Comparison of ENCODE assay signal across 8 cellular contexts in genomic region chr4:130336585-130337217, GRCh38.
DNase-seq lines count a peak whose midpoint lies in the region; ATAC-seq and TF ChIP-seq lines count a peak whose summit lies in the region.

No MANE protein-coding gene starts in this region.

- DNase-seq in AG08396 (ENCODE audit: low spot score), result peak; percentile 2
- DNase-seq in RWPE2 (ENCODE audit: low spot score), result no peak
- DNase-seq in kidney epithelial cell (ENCODE audit: low read depth), result no peak
- no peak for DNase-seq in sigmoid colon
- no peak for DNase-seq in NCI-H69 (lab: John Stamatoyannopoulos, UW)
- DNase-seq in GOT3 (lab: John Stamatoyannopoulos, UW), result no peak

- H3K27ac ChIP-seq in RWPE2 (ENCODE audit: poor library complexity, severe bottlenecking) (no peak overlapping the region), sigmoid colon (no peak overlapping the region)

- no peak overlapping the region for H3K4me3 ChIP-seq in RWPE2 (ENCODE audit: severe bottlenecking)
- no peak overlapping the region for H3K4me3 ChIP-seq in kidney epithelial cell (ENCODE audit: low read depth, low read length)
- H3K4me3 ChIP-seq in sigmoid colon, result no peak overlapping the region

- H3K36me3 ChIP-seq in RWPE2 (ENCODE audit: low read depth) (no peaks in the 10 kb centered on the region), kidney epithelial cell (ENCODE audit: control insufficient read depth, insufficient read depth, low read length) (no peaks in the 10 kb centered on the region), sigmoid colon (no peaks in the 10 kb centered on the region)

- intact Hi-C loops in sigmoid colon (cut with DNase I), result no loop called here

- no peaks in the 10 kb centered on the region for H3K9me3 ChIP-seq in RWPE2 (ENCODE audit: severe bottlenecking)
- no peaks in the 10 kb centered on the region for H3K9me3 ChIP-seq in sigmoid colon

- no peak for TF ChIP-seq EP300 in sigmoid colon (IDR thresholded peaks at IDR 0.05)

- H3K4me1 ChIP-seq in RWPE2 (ENCODE audit: insufficient read depth, poor library complexity, severe bottlenecking) (no peaks in the 10 kb centered on the region), sigmoid colon (no peaks in the 10 kb centered on the region)

- TF ChIP-seq CTCF in RWPE2 (IDR thresholded peaks at IDR 0.05; ENCODE audit: poor library complexity, severe bottlenecking), result peak; percentile 81
- TF ChIP-seq CTCF in kidney epithelial cell (IDR thresholded peaks at IDR 0.05; ENCODE audit: insufficient read depth, low read length, poor library complexity, severe bottlenecking), result peak; percentile 68
- TF ChIP-seq CTCF in sigmoid colon (IDR thresholded peaks at IDR 0.05), result no peak

- no peaks in the 10 kb centered on the region for H3K27me3 ChIP-seq in RWPE2 (ENCODE audit: insufficient read depth, poor library complexity, severe bottlenecking)
- H3K27me3 ChIP-seq in kidney epithelial cell (ENCODE audit: control insufficient read depth, insufficient read depth, low read length), result no peaks in the 10 kb centered on the region
- H3K27me3 ChIP-seq in sigmoid colon, result no peaks in the 10 kb centered on the region

- ATAC-seq in GM18870 (IDR thresholded peaks at IDR 0.05; ENCODE audit: unreplicated experiment) (peak; percentile 91), HG03066 (IDR thresholded peaks at IDR 0.05; ENCODE audit: low read depth, unreplicated experiment) (peak; percentile 88), RWPE2 (ENCODE audit: low read depth) (peak; percentile 57; the same call in 2 of the 3 replicates)

- TF ChIP-seq POLR2A in sigmoid colon (IDR thresholded peaks at IDR 0.05), result no peak

- 73 to 77% methylated on average over 5 of the region's 5 CpGs for WGBS in sigmoid colon, 2 donors

Comparison
In these comparisons a context has a peak if more than half of its experiments do, and no peak if none do; other contexts are left out.
1. CTCF ChIP-seq: peak in RWPE2 (single experiment) and kidney epithelial cell (single experiment); none in sigmoid colon (0 of 4).
2. Peak in every context shown above with its lines, with median percentiles within 50 percentile points of each other: ATAC-seq.